Comparison of ENCODE assay signal across 1 cellular context in the genomic region with DNA sequence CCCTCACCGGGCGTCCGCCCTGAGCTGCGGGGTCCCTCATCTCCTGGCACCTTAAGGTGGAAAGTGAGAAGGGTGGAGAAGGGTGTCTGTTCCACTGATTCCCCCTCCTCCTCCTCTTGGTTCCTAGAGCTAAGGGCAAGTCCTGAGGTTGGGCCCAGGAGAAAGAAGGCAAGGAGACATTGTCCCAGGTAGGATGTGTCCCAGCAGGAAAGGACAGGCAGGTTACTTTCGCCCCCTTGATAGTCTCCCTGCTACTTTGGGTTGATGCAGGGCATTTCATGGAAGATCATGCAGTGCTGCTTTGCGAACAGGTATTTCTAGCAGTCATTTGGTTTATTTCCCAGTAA.
TF ChIP-seq lines count a peak whose summit lies in the region.

No MANE protein-coding gene starts in this region.

TF ChIP-seq in HepG2, 621 proteins besides CTCF, POLR2A, EP300 and RAD21:
- TF ChIP-seq, protein P1, sequence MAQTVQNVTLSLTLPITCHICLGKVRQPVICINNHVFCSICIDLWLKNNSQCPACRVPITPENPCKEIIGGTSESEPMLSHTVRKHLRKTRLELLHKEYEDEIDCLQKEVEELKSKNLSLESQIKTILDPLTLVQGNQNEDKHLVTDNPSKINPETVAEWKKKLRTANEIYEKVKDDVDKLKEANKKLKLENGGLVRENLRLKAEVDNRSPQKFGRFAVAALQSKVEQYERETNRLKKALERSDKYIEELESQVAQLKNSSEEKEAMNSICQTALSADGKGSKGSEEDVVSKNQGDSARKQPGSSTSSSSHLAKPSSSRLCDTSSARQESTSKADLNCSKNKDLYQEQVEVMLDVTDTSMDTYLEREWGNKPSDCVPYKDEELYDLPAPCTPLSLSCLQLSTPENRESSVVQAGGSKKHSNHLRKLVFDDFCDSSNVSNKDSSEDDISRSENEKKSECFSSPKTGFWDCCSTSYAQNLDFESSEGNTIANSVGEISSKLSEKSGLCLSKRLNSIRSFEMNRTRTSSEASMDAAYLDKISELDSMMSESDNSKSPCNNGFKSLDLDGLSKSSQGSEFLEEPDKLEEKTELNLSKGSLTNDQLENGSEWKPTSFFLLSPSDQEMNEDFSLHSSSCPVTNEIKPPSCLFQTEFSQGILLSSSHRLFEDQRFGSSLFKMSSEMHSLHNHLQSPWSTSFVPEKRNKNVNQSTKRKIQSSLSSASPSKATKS (CRISPR knock-in tag; IDR thresholded peaks at IDR 0.05), result no peak
- TF ChIP-seq MTF2 (CRISPR knock-in tag; IDR thresholded peaks at IDR 0.05; ENCODE audit: borderline replicate concordance) (peak; percentile 42; the same call in 1 of the 2 replicates), ZNF343 (CRISPR knock-in tag; IDR thresholded peaks at IDR 0.05) (no peak), ETV6 (CRISPR knock-in tag; conservative IDR thresholded peaks at IDR 0.05) (no peak), ZNF883 (CRISPR knock-in tag; IDR thresholded peaks at IDR 0.05; ENCODE audit: not compliant biosample characterization) (peak; percentile 1), ZMYM2 (CRISPR knock-in tag; IDR thresholded peaks at IDR 0.05) (no peak), TOE1 (CRISPR knock-in tag; IDR thresholded peaks at IDR 0.05) (no peak), ZNF850 (CRISPR knock-in tag; conservative IDR thresholded peaks at IDR 0.05) (no peak), SIN3A (IDR thresholded peaks at IDR 0.05; ENCODE audit: borderline replicate concordance, low read depth, low read length) (no peak), ZNF235 (CRISPR knock-in tag; IDR thresholded peaks at IDR 0.05; ENCODE audit: borderline replicate concordance) (no peak), ZNF234 (CRISPR knock-in tag; conservative IDR thresholded peaks at IDR 0.05) (no peak), ZNF30 (CRISPR knock-in tag; IDR thresholded peaks at IDR 0.05) (0 out of 2 replicates have a peak, but pooled peaks have one; percentile 72), SP4 (CRISPR knock-in tag; IDR thresholded peaks at IDR 0.05) (peak; percentile 13; the same call in 1 of the 2 replicates), ZNF34 (CRISPR knock-in tag; IDR thresholded peaks at IDR 0.05; ENCODE audit: borderline replicate concordance) (0 out of 2 replicates have a peak, but pooled peaks have one; percentile 9)
- TF ChIP-seq, protein P2, sequence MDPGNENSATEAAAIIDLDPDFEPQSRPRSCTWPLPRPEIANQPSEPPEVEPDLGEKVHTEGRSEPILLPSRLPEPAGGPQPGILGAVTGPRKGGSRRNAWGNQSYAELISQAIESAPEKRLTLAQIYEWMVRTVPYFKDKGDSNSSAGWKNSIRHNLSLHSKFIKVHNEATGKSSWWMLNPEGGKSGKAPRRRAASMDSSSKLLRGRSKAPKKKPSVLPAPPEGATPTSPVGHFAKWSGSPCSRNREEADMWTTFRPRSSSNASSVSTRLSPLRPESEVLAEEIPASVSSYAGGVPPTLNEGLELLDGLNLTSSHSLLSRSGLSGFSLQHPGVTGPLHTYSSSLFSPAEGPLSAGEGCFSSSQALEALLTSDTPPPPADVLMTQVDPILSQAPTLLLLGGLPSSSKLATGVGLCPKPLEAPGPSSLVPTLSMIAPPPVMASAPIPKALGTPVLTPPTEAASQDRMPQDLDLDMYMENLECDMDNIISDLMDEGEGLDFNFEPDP (CRISPR knock-in tag; conservative IDR thresholded peaks at IDR 0.05), result 0 out of 2 replicates have a peak, but pooled peaks have one; percentile 72
- TF ChIP-seq, protein P3, sequence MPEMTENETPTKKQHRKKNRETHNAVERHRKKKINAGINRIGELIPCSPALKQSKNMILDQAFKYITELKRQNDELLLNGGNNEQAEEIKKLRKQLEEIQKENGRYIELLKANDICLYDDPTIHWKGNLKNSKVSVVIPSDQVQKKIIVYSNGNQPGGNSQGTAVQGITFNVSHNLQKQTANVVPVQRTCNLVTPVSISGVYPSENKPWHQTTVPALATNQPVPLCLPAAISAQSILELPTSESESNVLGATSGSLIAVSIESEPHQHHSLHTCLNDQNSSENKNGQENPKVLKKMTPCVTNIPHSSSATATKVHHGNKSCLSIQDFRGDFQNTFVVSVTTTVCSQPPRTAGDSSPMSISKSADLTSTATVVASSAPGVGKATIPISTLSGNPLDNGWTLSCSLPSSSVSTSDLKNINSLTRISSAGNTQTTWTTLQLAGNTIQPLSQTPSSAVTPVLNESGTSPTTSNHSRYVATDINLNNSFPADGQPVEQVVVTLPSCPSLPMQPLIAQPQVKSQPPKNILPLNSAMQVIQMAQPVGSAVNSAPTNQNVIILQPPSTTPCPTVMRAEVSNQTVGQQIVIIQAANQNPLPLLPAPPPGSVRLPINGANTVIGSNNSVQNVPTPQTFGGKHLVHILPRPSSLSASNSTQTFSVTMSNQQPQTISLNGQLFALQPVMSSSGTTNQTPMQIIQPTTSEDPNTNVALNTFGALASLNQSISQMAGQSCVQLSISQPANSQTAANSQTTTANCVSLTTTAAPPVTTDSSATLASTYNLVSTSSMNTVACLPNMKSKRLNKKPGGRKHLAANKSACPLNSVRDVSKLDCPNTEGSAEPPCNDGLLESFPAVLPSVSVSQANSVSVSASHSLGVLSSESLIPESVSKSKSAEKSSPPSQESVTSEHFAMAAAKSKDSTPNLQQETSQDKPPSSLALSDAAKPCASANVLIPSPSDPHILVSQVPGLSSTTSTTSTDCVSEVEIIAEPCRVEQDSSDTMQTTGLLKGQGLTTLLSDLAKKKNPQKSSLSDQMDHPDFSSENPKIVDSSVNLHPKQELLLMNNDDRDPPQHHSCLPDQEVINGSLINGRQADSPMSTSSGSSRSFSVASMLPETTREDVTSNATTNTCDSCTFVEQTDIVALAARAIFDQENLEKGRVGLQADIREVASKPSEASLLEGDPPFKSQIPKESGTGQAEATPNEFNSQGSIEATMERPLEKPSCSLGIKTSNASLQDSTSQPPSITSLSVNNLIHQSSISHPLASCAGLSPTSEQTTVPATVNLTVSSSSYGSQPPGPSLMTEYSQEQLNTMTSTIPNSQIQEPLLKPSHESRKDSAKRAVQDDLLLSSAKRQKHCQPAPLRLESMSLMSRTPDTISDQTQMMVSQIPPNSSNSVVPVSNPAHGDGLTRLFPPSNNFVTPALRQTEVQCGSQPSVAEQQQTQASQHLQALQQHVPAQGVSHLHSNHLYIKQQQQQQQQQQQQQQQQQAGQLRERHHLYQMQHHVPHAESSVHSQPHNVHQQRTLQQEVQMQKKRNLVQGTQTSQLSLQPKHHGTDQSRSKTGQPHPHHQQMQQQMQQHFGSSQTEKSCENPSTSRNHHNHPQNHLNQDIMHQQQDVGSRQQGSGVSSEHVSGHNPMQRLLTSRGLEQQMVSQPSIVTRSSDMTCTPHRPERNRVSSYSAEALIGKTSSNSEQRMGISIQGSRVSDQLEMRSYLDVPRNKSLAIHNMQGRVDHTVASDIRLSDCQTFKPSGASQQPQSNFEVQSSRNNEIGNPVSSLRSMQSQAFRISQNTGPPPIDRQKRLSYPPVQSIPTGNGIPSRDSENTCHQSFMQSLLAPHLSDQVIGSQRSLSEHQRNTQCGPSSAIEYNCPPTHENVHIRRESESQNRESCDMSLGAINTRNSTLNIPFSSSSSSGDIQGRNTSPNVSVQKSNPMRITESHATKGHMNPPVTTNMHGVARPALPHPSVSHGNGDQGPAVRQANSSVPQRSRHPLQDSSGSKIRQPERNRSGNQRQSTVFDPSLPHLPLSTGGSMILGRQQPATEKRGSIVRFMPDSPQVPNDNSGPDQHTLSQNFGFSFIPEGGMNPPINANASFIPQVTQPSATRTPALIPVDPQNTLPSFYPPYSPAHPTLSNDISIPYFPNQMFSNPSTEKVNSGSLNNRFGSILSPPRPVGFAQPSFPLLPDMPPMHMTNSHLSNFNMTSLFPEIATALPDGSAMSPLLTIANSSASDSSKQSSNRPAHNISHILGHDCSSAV (CRISPR knock-in tag; IDR thresholded peaks at IDR 0.05; ENCODE audit: borderline replicate concordance), result 0 out of 2 replicates have a peak, but pooled peaks have one; percentile 12
- TF ChIP-seq, protein P4, sequence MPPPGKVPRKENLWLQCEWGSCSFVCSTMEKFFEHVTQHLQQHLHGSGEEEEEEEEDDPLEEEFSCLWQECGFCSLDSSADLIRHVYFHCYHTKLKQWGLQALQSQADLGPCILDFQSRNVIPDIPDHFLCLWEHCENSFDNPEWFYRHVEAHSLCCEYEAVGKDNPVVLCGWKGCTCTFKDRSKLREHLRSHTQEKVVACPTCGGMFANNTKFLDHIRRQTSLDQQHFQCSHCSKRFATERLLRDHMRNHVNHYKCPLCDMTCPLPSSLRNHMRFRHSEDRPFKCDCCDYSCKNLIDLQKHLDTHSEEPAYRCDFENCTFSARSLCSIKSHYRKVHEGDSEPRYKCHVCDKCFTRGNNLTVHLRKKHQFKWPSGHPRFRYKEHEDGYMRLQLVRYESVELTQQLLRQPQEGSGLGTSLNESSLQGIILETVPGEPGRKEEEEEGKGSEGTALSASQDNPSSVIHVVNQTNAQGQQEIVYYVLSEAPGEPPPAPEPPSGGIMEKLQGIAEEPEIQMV (CRISPR knock-in tag; IDR thresholded peaks at IDR 0.05; ENCODE audit: low read depth), result no peak
